ENCODE assay signal across 8 cellular contexts in the genomic region with DNA sequence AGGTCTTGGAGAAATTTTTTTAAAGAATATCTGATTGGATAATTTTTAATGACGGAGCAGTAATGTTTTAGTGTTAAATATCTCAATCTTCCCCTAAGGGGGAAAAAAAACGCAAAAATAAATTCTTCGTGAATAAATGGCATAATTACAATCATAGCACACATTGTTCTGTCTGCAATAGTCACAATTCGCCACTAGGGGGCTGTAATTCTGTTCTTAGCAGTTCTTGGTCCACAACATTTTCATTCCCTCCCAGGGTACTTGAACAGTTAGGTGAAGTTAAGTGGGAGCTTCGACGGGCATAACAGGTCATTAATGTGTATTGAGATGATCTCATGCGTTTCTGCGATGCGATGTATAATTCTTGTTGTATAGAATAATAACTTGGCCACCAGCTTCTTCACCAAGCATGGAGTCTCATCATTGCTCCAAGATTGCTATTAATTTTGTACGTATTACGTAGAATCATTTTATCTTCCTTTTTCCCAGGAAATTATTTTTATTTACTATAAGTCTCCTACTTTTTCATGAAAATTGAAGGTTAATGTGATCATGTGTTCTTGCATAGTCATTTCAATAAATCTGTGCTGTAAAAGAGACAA. TPM values are rescaled to one million over a fixed set of nuclear protein-coding genes. Genes with fewer than 3 reads are reported as not detected.
A peak's percentile ranks its signal among the peaks of the same experiment; 100 is the strongest.
DNase-seq lines count a peak whose midpoint lies in the region; ATAC-seq, FAIRE-seq and TF ChIP-seq lines count a peak whose summit lies in the region.
"Had no signal": no experiment of that assay in that cellular context is flagged by ENCODE, and none has a peak within 500 bp of the region (broad histone marks: within the 10 kb centered on the region; RNA-seq: fewer than 3 reads in every experiment).

No MANE protein-coding gene starts in this region.

- POLR2A ChIA-PET in CD4-positive, alpha-beta memory T cell (lab: Charles Lee; ENCODE audit: partially characterized antibody) = no interaction called here

- H3K27me3 Mint-ChIP-seq in CD4-positive, alpha-beta memory T cell = no peaks in the 10 kb centered on the region
- no peaks in the 10 kb centered on the region for H3K27me3 Mint-ChIP-seq in natural killer cell (ENCODE audit: low read depth in 2 of 2)

- H3K9ac ChIP-seq in NT2/D1 (ENCODE audit: insufficient read length, low read depth) = no peak overlapping the region

- no peaks in the 10 kb centered on the region for H3K27me3 ChIP-seq in CD4-positive, alpha-beta memory T cell (ENCODE audit: insufficient read depth, low read length)
- H3K27me3 ChIP-seq in NT2/D1 (ENCODE audit: insufficient read depth, insufficient read length) = no peaks in the 10 kb centered on the region
- peaks cover 0 to 41% (median 10%) of the 10 kb centered on the region in 45 donors for H3K27me3 ChIP-seq in dorsolateral prefrontal cortex

- CTCF ChIA-PET in CD4-positive, alpha-beta memory T cell (lab: Charles Lee; ENCODE audit: partially characterized antibody) = no interaction called here

- H3K36me3 ChIP-seq in CD4-positive, alpha-beta memory T cell (ENCODE audit: insufficient read depth, low read length) = no peaks in the 10 kb centered on the region
- H3K36me3 ChIP-seq in NT2/D1 (ENCODE audit: insufficient read depth, insufficient read length, low read length) = no peaks in the 10 kb centered on the region

- TF ChIP-seq POLR2A in GM12892 (IDR thresholded peaks at IDR 0.05; ENCODE audit: low read depth, low read length) = no peak

- H3K9me3 ChIP-seq in CD4-positive, alpha-beta memory T cell (ENCODE audit: control insufficient read depth in 1 of 2, low read length in 2 of 2) = no peaks in the 10 kb centered on the region
- peaks cover 16% of the 10 kb centered on the region for H3K9me3 ChIP-seq in NT2/D1 (ENCODE audit: insufficient read depth, low read length)

- H3K36me3 Mint-ChIP-seq in CD4-positive, alpha-beta memory T cell = no peaks in the 10 kb centered on the region
- no peaks in the 10 kb centered on the region for H3K36me3 Mint-ChIP-seq in natural killer cell

- no peak overlapping the region for H3K4me3 ChIP-seq in CD4-positive, alpha-beta memory T cell (ENCODE audit: low read length in 2 of 2)
- H3K4me3 ChIP-seq in NT2/D1 (ENCODE audit: insufficient read length, low read depth) = no peak overlapping the region
- H3K4me3 ChIP-seq in dorsolateral prefrontal cortex = no peak overlapping the region
- H3K4me3 ChIP-seq: skin epidermis had no signal

- H3K4me1 Mint-ChIP-seq in CD4-positive, alpha-beta memory T cell = no peaks in the 10 kb centered on the region
- no peaks in the 10 kb centered on the region for H3K4me1 Mint-ChIP-seq in natural killer cell

- no peak overlapping the region for H3K27ac ChIP-seq in CD4-positive, alpha-beta memory T cell (ENCODE audit: low read depth, low read length)
- no peak overlapping the region for H3K27ac ChIP-seq in dorsolateral prefrontal cortex
- H3K27ac ChIP-seq: skin epidermis had no signal

- H3K4me3 Mint-ChIP-seq in CD4-positive, alpha-beta memory T cell = no peak overlapping the region
- no peak overlapping the region for H3K4me3 Mint-ChIP-seq in natural killer cell

- ATAC-seq in HG03095 (IDR thresholded peaks at IDR 0.05; ENCODE audit: unreplicated experiment) (peak; percentile 68), natural killer cell (peak in 1 of 3 donors; percentile 52), HG03196 (IDR thresholded peaks at IDR 0.05; ENCODE audit: unreplicated experiment) (no peak)

- H3K27ac Mint-ChIP-seq in CD4-positive, alpha-beta memory T cell = no peak overlapping the region
- no peak overlapping the region for H3K27ac Mint-ChIP-seq in natural killer cell

- TF ChIP-seq CTCF in dorsolateral prefrontal cortex (IDR thresholded peaks at IDR 0.05 in 54 of 56, conservative IDR thresholded peaks at IDR 0.05 in 2 of 56; ENCODE audit: low read depth in 1 of 56, partially characterized antibody in 56 of 56) (peak in 55 of 56 donors; percentile 42 to 90 (median 73)), natural killer cell (IDR thresholded peaks at IDR 0.05) (peak; percentile 58)

- intact Hi-C loops in CD4-positive, alpha-beta memory T cell (cut with micrococcal nuclease) = no loop called here
- intact Hi-C loops in dorsolateral prefrontal cortex (cut with DNase I) = no loop called here
- intact Hi-C loops in natural killer cell (cut with micrococcal nuclease) = no loop called here

- peaks cover 0 to 2% (median 0%) of the 10 kb centered on the region in 8 donors for H3K9me3 Mint-ChIP-seq in CD4-positive, alpha-beta memory T cell
- H3K9me3 Mint-ChIP-seq in natural killer cell = no peaks in the 10 kb centered on the region

- peak; percentile 92 for FAIRE-seq in GM12892 (lab: Jason Lieb, UNC)

- no peaks in the 10 kb centered on the region for H3K4me1 ChIP-seq in CD4-positive, alpha-beta memory T cell (ENCODE audit: insufficient read depth, low read length)
- H3K4me1 ChIP-seq in NT2/D1 (ENCODE audit: insufficient read depth, insufficient read length) = no peaks in the 10 kb centered on the region

- DNase-seq in CD4-positive, alpha-beta memory T cell = peak in 4 of 5 donors; percentile 16 to 30 (median 20)
- DNase-seq in GM12892 (ENCODE audit: insufficient read length) = no peak
- peak; percentile 28 for DNase-seq in NT2/D1 (ENCODE audit: low read depth, low spot score)
- peak in 2 of 10 donors; percentile 10 for DNase-seq in dorsolateral prefrontal cortex
- no peak for DNase-seq in natural killer cell

RNA-seq across cellular contexts. Expression of a gene that starts 27.2 kb away (rescaled TPM):
- total RNA-seq in CD4-positive, alpha-beta memory T cell = not detected
- polyA plus RNA-seq in CD4-positive, alpha-beta memory T cell = not detected
- polyA plus RNA-seq in GM12892 (2012; ENCODE audit: missing spikeins) = not detected
- 1 to 10 TPM in 113 of 120 experiments, under 1 TPM in 7; 0.39 to 7.2 (median 2.4) TPM for total RNA-seq in dorsolateral prefrontal cortex
- total RNA-seq in natural killer cell = not detected

Comparison
In these comparisons a context has a peak if more than half of its experiments do, and no peak if none do; other contexts are left out.
1. DNase-seq: peak in CD4-positive, alpha-beta memory T cell (4 of 5) and NT2/D1 (single experiment); none in GM12892 (single experiment) and natural killer cell (single experiment).